ENCODE assay signal across 22 cellular contexts in the genomic region with DNA sequence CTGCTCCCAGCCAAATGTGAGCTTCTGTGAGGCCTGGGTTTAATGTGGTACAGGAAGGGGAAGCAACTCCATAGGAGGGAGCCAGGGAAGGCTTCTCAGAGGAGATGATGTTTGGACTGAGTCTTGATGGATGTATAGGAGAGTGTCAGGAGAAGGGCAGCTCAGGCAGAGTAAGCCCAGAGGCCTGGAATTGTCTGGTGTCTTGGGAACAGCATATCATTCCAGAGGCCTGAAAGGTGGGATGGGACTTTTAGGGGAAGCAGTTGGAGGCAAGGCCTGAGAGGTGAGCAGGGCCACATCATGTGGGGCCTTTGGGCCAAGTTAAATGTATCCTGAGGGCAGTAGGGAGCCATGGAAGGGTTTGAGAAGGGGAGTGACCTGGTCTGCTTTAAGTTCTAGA.
DNase-seq lines count a peak whose midpoint lies in the region; ATAC-seq, FAIRE-seq and TF ChIP-seq lines count a peak whose summit lies in the region.
"Had no signal": no experiment of that assay in that cellular context is flagged by ENCODE, and none has a peak within 500 bp of the region (broad histone marks: within the 10 kb centered on the region; RNA-seq: fewer than 3 reads in every experiment).

No MANE protein-coding gene starts in this region.

- peak; percentile 43 for FAIRE-seq in bronchial epithelial cell (lab: Jason Lieb, UNC)
- FAIRE-seq: A204.1, GM12878, GM19239, HepG2 had no signal

- no peak overlapping the region for H3K4ac ChIP-seq in trophoblast cell (ENCODE audit: low read depth, low read length)

- no peak overlapping the region for H3K4me3 ChIP-seq in bronchial epithelial cell (ENCODE audit: low read depth, low read length)
- H3K4me3 ChIP-seq in trophoblast cell (ENCODE audit: low read depth, low read length), result no peak overlapping the region
- H3K4me3 ChIP-seq: GM12878 had no signal

- peak overlapping the region; percentile 5 for H4K8ac ChIP-seq in trophoblast cell (ENCODE audit: low read depth, low read length)

- peaks cover 29% of the 10 kb centered on the region for H3K79me1 ChIP-seq in trophoblast cell (ENCODE audit: low read length)

- H3K4me3 Mint-ChIP-seq in activated T-helper 17 cell treated with anti-CD3 and anti-CD28 coated beads, Interleukin-2, amount 50 U/mL, for 72 hours, result no peak overlapping the region
- H3K4me3 Mint-ChIP-seq in effector memory CD8-positive, alpha-beta T cell, result no peak overlapping the region
- H3K4me3 Mint-ChIP-seq: CD4-positive, alpha-beta T cell had no signal

- TF ChIP-seq CTCF in bronchial epithelial cell (IDR thresholded peaks at IDR 0.05; ENCODE audit: insufficient read depth, low read length, severe bottlenecking), result no peak

- peak overlapping the region; percentile 3 for H2BK5ac ChIP-seq in trophoblast cell (ENCODE audit: low read depth, low read length, poor library complexity)

- peak overlapping the region; percentile 28 for H2BK12ac ChIP-seq in trophoblast cell (ENCODE audit: low read length)

- no peaks in the 10 kb centered on the region for H3K36me3 ChIP-seq in bronchial epithelial cell (ENCODE audit: control insufficient read depth, insufficient read depth, low read length)
- H3K36me3 ChIP-seq in trophoblast cell (ENCODE audit: control insufficient read depth in 1 of 2, insufficient read depth in 2 of 2, low read length in 2 of 2), result no peaks in the 10 kb centered on the region

- DNase-seq in AG20443 (ENCODE audit: low spot score), result peak; percentile 2
- DNase-seq in bronchial epithelial cell (ENCODE audit: low read depth), result no peak
- peak; percentile 20 for DNase-seq in mesenteric fat pad (ENCODE audit: low spot score)
- DNase-seq in trophoblast cell, result no peak
- DNase-seq in HCEC 1CT, result no peak
- no peak for DNase-seq in effector memory CD8-positive, alpha-beta T cell
- DNase-seq: Caco-2; CD4-positive, alpha-beta T cell; KG1; NCI-H1105 treated with DMSO at 0.1 percent for 48 hours; NCI-H1694; NCI-H2081 treated with DMSO at 0.1 percent for 48 hours; NCI-H446 treated with DMSO at 0.1 percent for 48 hours; NCI-H748 treated with DMSO at 0.1 percent for 48 hours; NK-92 treated with Interleukin-12 subunit alpha and Interleukin-12 subunit beta, amount 100 ng/mL, for 24 hours; Right ventricle myocardium superior had no signal

- no peak overlapping the region for H3K23ac ChIP-seq in trophoblast cell (ENCODE audit: low read length)

- ATAC-seq in activated T-helper 17 cell treated with anti-CD3 and anti-CD28 coated beads, Interleukin-2, amount 50 U/mL, for 72 hours (replicated peaks), result no peak
- ATAC-seq in effector memory CD8-positive, alpha-beta T cell (replicated peaks), result no peak
- ATAC-seq: GM12878, HCT116 had no signal

- H3K18ac ChIP-seq in trophoblast cell (ENCODE audit: low read length), result no peak overlapping the region

- H3K4me1 Mint-ChIP-seq in activated T-helper 17 cell treated with anti-CD3 and anti-CD28 coated beads, Interleukin-2, amount 50 U/mL, for 72 hours, result no peaks in the 10 kb centered on the region
- H3K4me1 Mint-ChIP-seq in effector memory CD8-positive, alpha-beta T cell (ENCODE audit: low read depth in 2 of 2), result no peaks in the 10 kb centered on the region

- H3K27me3 Mint-ChIP-seq in activated T-helper 17 cell treated with anti-CD3 and anti-CD28 coated beads, Interleukin-2, amount 50 U/mL, for 72 hours, result peaks cover 33% of the 10 kb centered on the region
- peaks cover 44 to 66% of the 10 kb centered on the region in 2 donors for H3K27me3 Mint-ChIP-seq in effector memory CD8-positive, alpha-beta T cell

- no peak overlapping the region for H3K27ac Mint-ChIP-seq in activated T-helper 17 cell treated with anti-CD3 and anti-CD28 coated beads, Interleukin-2, amount 50 U/mL, for 72 hours
- no peak overlapping the region for H3K27ac Mint-ChIP-seq in effector memory CD8-positive, alpha-beta T cell
- H3K27ac Mint-ChIP-seq: CD4-positive, alpha-beta T cell had no signal

- H3K9me3 ChIP-seq in trophoblast cell (ENCODE audit: insufficient read depth, low read depth, low read length), result peaks cover 2% of the 10 kb centered on the region
- H3K9me3 ChIP-seq: Caco-2 had no signal

- H3K9me3 Mint-ChIP-seq in activated T-helper 17 cell treated with anti-CD3 and anti-CD28 coated beads, Interleukin-2, amount 50 U/mL, for 72 hours, result no peaks in the 10 kb centered on the region
- H3K9me3 Mint-ChIP-seq in effector memory CD8-positive, alpha-beta T cell, result no peaks in the 10 kb centered on the region
- H3K9me3 Mint-ChIP-seq: CD4-positive, alpha-beta T cell had no signal

- no peak overlapping the region for H3K9ac ChIP-seq in trophoblast cell (ENCODE audit: low read length)

- H3K36me3 Mint-ChIP-seq in activated T-helper 17 cell treated with anti-CD3 and anti-CD28 coated beads, Interleukin-2, amount 50 U/mL, for 72 hours (ENCODE audit: low read depth), result no peaks in the 10 kb centered on the region
- H3K36me3 Mint-ChIP-seq in effector memory CD8-positive, alpha-beta T cell (ENCODE audit: insufficient read depth), result no peaks in the 10 kb centered on the region

- peak overlapping the region; percentile 30 for H3K27ac ChIP-seq in trophoblast cell (ENCODE audit: low read depth, low read length)

- H4K12ac ChIP-seq in trophoblast cell (ENCODE audit: low read depth, low read length), result no peak overlapping the region

- H4K91ac ChIP-seq in trophoblast cell (ENCODE audit: low read depth, low read length), result peak overlapping the region; percentile 16

- H3K79me2 ChIP-seq in trophoblast cell (ENCODE audit: control insufficient read depth, insufficient read depth, low read length, poor library complexity), result peaks cover 3% of the 10 kb centered on the region

- peak overlapping the region; percentile 13 for H2AK5ac ChIP-seq in trophoblast cell (ENCODE audit: low read length)

- H3K4me2 ChIP-seq in trophoblast cell (ENCODE audit: low read length), result no peak overlapping the region

- H3K14ac ChIP-seq in trophoblast cell (ENCODE audit: low read length), result no peak overlapping the region

- no peak overlapping the region for H2BK120ac ChIP-seq in trophoblast cell (ENCODE audit: insufficient read depth, low read length, poor library complexity)

- peaks cover 32 to 39% of the 10 kb centered on the region in 2 experiments for H3K4me1 ChIP-seq in trophoblast cell (ENCODE audit: control insufficient read depth in 1 of 2, insufficient read depth in 2 of 2, low read length in 2 of 2)

- H3K27me3 ChIP-seq in bronchial epithelial cell (ENCODE audit: control insufficient read depth, insufficient read depth, low read length) (no peaks in the 10 kb centered on the region), trophoblast cell (ENCODE audit: insufficient read depth, low read length) (no peaks in the 10 kb centered on the region)

- no peak overlapping the region for H2AFZ ChIP-seq in trophoblast cell (ENCODE audit: insufficient read depth, low read length, poor library complexity)

Comparison
In these comparisons a context has a peak if more than half of its experiments do, and no peak if none do; other contexts are left out.
1. DNase-seq: peak in AG20443 (single experiment) and mesenteric fat pad (single experiment); none in bronchial epithelial cell (single experiment), trophoblast cell (0 of 2), HCEC 1CT (single experiment) and effector memory CD8-positive, alpha-beta T cell (0 of 3).